1 cellular context compared by ENCODE assay signal in genomic region chr11:1401656-1402221, GRCh38.
TF ChIP-seq lines count a peak whose summit lies in the region.

No MANE protein-coding gene starts in this region.

TF ChIP-seq in HepG2, 621 proteins besides CTCF, POLR2A, EP300 and RAD21 (continued from another document):
- no peak for TF ChIP-seq DZIP1 (CRISPR knock-in tag; IDR thresholded peaks at IDR 0.05)
- TF ChIP-seq REL (CRISPR knock-in tag; conservative IDR thresholded peaks at IDR 0.05) = 0 out of 2 replicates have a peak, but pooled peaks have one; percentile 56
- TF ChIP-seq ZNF800 (CRISPR knock-in tag; IDR thresholded peaks at IDR 0.05) = peak; percentile 31; the same call in 1 of the 2 replicates
- TF ChIP-seq TCF12 (IDR thresholded peaks at IDR 0.05) = no peak
- no peak for TF ChIP-seq TCF12 (CRISPR knock-in tag; IDR thresholded peaks at IDR 0.05)
- 0 out of 2 replicates have a peak, but pooled peaks have one; percentile 44 for TF ChIP-seq ZNF276 (CRISPR knock-in tag; IDR thresholded peaks at IDR 0.05; ENCODE audit: low read depth)
- no peak for TF ChIP-seq ZNF136 (CRISPR knock-in tag; IDR thresholded peaks at IDR 0.05; ENCODE audit: low read depth)
- TF ChIP-seq KLF6 (CRISPR knock-in tag; IDR thresholded peaks at IDR 0.05) = peak; percentile 89; the same call in 1 of the 2 replicates
- TF ChIP-seq SIX4 (CRISPR knock-in tag; IDR thresholded peaks at IDR 0.05) = peak; percentile 57; the same call in 1 of the 2 replicates
- no peak for TF ChIP-seq ZNF329 (CRISPR knock-in tag; IDR thresholded peaks at IDR 0.05; ENCODE audit: low read depth)
- peak; percentile 28; the same call in 1 of the 2 replicates for TF ChIP-seq ZFX (CRISPR knock-in tag; IDR thresholded peaks at IDR 0.05; ENCODE audit: low read depth)
- no peak for TF ChIP-seq MED8 (CRISPR knock-in tag; IDR thresholded peaks at IDR 0.05; ENCODE audit: insufficient replicate concordance)
- peak; percentile 66; the same call in 1 of the 2 replicates for TF ChIP-seq ZNF12 (CRISPR knock-in tag; IDR thresholded peaks at IDR 0.05)
- TF ChIP-seq PRMT3 (CRISPR knock-in tag; IDR thresholded peaks at IDR 0.05; ENCODE audit: borderline replicate concordance, low read depth) = 0 out of 2 replicates have a peak, but pooled peaks have one; percentile 35
- no peak for TF ChIP-seq ZNF570 (CRISPR knock-in tag; IDR thresholded peaks at IDR 0.05; ENCODE audit: borderline replicate concordance)
- no peak for TF ChIP-seq HNF4G (IDR thresholded peaks at IDR 0.05; ENCODE audit: borderline replicate concordance, low read depth, low read length)
- TF ChIP-seq HNF4G (CRISPR knock-in tag; IDR thresholded peaks at IDR 0.05; ENCODE audit: borderline replicate concordance, low read depth) = no peak
- TF ChIP-seq HOXA9 (CRISPR knock-in tag; IDR thresholded peaks at IDR 0.05; ENCODE audit: borderline replicate concordance) = 0 out of 2 replicates have a peak, but pooled peaks have one; percentile 51
- TF ChIP-seq ZNF335 (CRISPR knock-in tag; IDR thresholded peaks at IDR 0.05) = peak; percentile 36; the same call in 1 of the 2 replicates
- TF ChIP-seq ZNF234 (CRISPR knock-in tag; conservative IDR thresholded peaks at IDR 0.05) = 0 out of 2 replicates have a peak, but pooled peaks have one; percentile 31
- TF ChIP-seq ZNF704 (CRISPR knock-in tag; IDR thresholded peaks at IDR 0.05; ENCODE audit: borderline replicate concordance) = no peak
TF ChIP-seq in HepG2: peak in this region for 157.
